In genomic region chr16:1626776-1627175, GRCh38 we compare ENCODE assay signal across 35 cellular contexts.
"Had no signal": no experiment of that assay in that cellular context is flagged by ENCODE, and none has a peak within 500 bp of the region (broad histone marks: within the 10 kb centered on the region; RNA-seq: fewer than 3 reads in every experiment).

No MANE protein-coding gene starts in this region.

- H3K9me3 ChIP-seq: ascending aorta, breast epithelium, esophagus muscularis mucosa, gastrocnemius medialis had no signal

- H3K27me3 Mint-ChIP-seq: activated B cell treated with CpG ODN at 0.5 μM for 24 hours; activated CD8-positive, alpha-beta T cell treated with anti-CD3 and anti-CD28 coated beads for 36 hours; activated naive CD4-positive, alpha-beta T cell treated with anti-CD3 and anti-CD28 coated beads, Interleukin-2, amount 10 ng/mL, durations not matched to agents 7 days and 5 days; activated naive CD8-positive, alpha-beta T cell treated with anti-CD3 and anti-CD28 coated beads, Interleukin-2, amount 10 ng/mL, durations not matched to agents 7 days and 5 days; brain; central memory CD8-positive, alpha-beta T cell; dendritic cell treated with granulocyte-macrophage colony-stimulating factor and Interleukin-4, amounts not matched to agents 40 ng/mL and 50 ng/mL, for 4 days; T-cell had no signal

- H3K27ac ChIP-seq: ascending aorta, breast epithelium, coronary artery, dorsolateral prefrontal cortex, esophagus muscularis mucosa, foreskin keratinocyte, gastrocnemius medialis, WERI-Rb-1 had no signal

- H3K4me1 ChIP-seq: ascending aorta, breast epithelium, foreskin keratinocyte had no signal

- H3K9me3 Mint-ChIP-seq: activated B cell treated with CpG ODN at 0.5 μM for 24 hours; activated CD8-positive, alpha-beta T cell treated with anti-CD3 and anti-CD28 coated beads for 36 hours; activated naive CD4-positive, alpha-beta T cell treated with anti-CD3 and anti-CD28 coated beads, Interleukin-2, amount 10 ng/mL, durations not matched to agents 7 days and 5 days; activated naive CD4-positive, alpha-beta T cell treated with anti-CD3 and anti-CD28 coated beads, Interleukin-2, amount 50 U/mL, for 72 hours; activated naive CD8-positive, alpha-beta T cell treated with anti-CD3 and anti-CD28 coated beads, Interleukin-2, amount 10 ng/mL, durations not matched to agents 7 days and 5 days; brain; central memory CD8-positive, alpha-beta T cell; dendritic cell treated with granulocyte-macrophage colony-stimulating factor and Interleukin-4, amounts not matched to agents 40 ng/mL and 50 ng/mL, for 4 days; endodermal cell; T-cell; T-helper 1 cell treated with Interleukin-12 subunit alpha and Interleukin-12 subunit beta and Interleukin-4 antibody, amounts not matched to agents 30 μg/mL and 1 μg/mL, for 36 hours; T-helper 2 cell treated with Interferon-gamma antibody and Interleukin-4, amounts not matched to agents 5 μg/mL and 100 μg/mL, for 36 hours had no signal

- DNase-seq: activated B cell treated with CpG ODN at 0.5 μM for 24 hours; activated CD4-positive, alpha-beta T cell treated with anti-CD3 and anti-CD28 coated beads for 48 hours; activated CD4-positive, alpha-beta T cell treated with anti-CD3 and anti-CD28 coated beads, Interleukin-2, amount 50 U/mL, for 1 hour; activated CD4-positive, alpha-beta T cell treated with anti-CD3 and anti-CD28 coated beads, Interleukin-2, amount 50 U/mL, for 48 hours; activated CD8-positive, alpha-beta memory T cell treated with anti-CD3 and anti-CD28 coated beads for 24 hours; activated CD8-positive, alpha-beta T cell treated with anti-CD3 and anti-CD28 coated beads for 36 hours; activated gamma-delta T cell; activated naive CD4-positive, alpha-beta T cell; activated naive CD4-positive, alpha-beta T cell treated with anti-CD3 and anti-CD28 coated beads, Interleukin-2, amount 10 ng/mL, durations not matched to agents 7 days and 5 days; activated naive CD8-positive, alpha-beta T cell treated with anti-CD3 and anti-CD28 coated beads, Interleukin-2, amount 10 ng/mL, durations not matched to agents 7 days and 5 days; activated T-cell treated with anti-CD3 and anti-CD28 coated beads, Interleukin-2, amount 50 U/mL, for 1 hour; activated T-cell treated with anti-CD3 and anti-CD28 coated beads, Interleukin-2, amount 50 U/mL, for 48 hours; dorsolateral prefrontal cortex; effector memory CD4-positive, alpha-beta T cell; endodermal cell; erythroblast; foreskin keratinocyte; gastrocnemius medialis; glutamatergic neuron; SW 1271; T-cell; T1000; WERI-Rb-1 had no signal

- H3K36me3 ChIP-seq: breast epithelium, cardiac muscle cell had no signal

- H3K4me1 Mint-ChIP-seq: activated naive CD4-positive, alpha-beta T cell treated with anti-CD3 and anti-CD28 coated beads, Interleukin-2, amount 10 ng/mL, durations not matched to agents 7 days and 5 days; brain; endodermal cell had no signal

- H3K4me3 ChIP-seq: ascending aorta, breast epithelium, cardiac muscle cell, coronary artery, dorsolateral prefrontal cortex, esophagus muscularis mucosa, gastrocnemius medialis had no signal

- H3K27ac Mint-ChIP-seq: activated B cell treated with CpG ODN at 0.5 μM for 24 hours; activated CD8-positive, alpha-beta T cell treated with anti-CD3 and anti-CD28 coated beads for 36 hours; activated naive CD8-positive, alpha-beta T cell treated with anti-CD3 and anti-CD28 coated beads, Interleukin-2, amount 10 ng/mL, durations not matched to agents 7 days and 5 days; dendritic cell treated with granulocyte-macrophage colony-stimulating factor and Interleukin-4, amounts not matched to agents 40 ng/mL and 50 ng/mL, for 4 days; endodermal cell; T-cell; T-helper 1 cell treated with Interleukin-12 subunit alpha and Interleukin-12 subunit beta and Interleukin-4 antibody, amounts not matched to agents 30 μg/mL and 1 μg/mL, for 36 hours; T-helper 2 cell treated with Interferon-gamma antibody and Interleukin-4, amounts not matched to agents 5 μg/mL and 100 μg/mL, for 36 hours had no signal

- H3K4me3 Mint-ChIP-seq: activated B cell treated with CpG ODN at 0.5 μM for 24 hours; activated CD8-positive, alpha-beta T cell treated with anti-CD3 and anti-CD28 coated beads for 36 hours; activated naive CD4-positive, alpha-beta T cell treated with anti-CD3 and anti-CD28 coated beads, Interleukin-2, amount 10 ng/mL, durations not matched to agents 7 days and 5 days; activated naive CD8-positive, alpha-beta T cell treated with anti-CD3 and anti-CD28 coated beads, Interleukin-2, amount 10 ng/mL, durations not matched to agents 7 days and 5 days; brain; central memory CD8-positive, alpha-beta T cell; dendritic cell treated with granulocyte-macrophage colony-stimulating factor and Interleukin-4, amounts not matched to agents 40 ng/mL and 50 ng/mL, for 4 days; endodermal cell; T-cell; T-helper 1 cell treated with Interleukin-12 subunit alpha and Interleukin-12 subunit beta and Interleukin-4 antibody, amounts not matched to agents 30 μg/mL and 1 μg/mL, for 36 hours; T-helper 2 cell treated with Interferon-gamma antibody and Interleukin-4, amounts not matched to agents 5 μg/mL and 100 μg/mL, for 36 hours had no signal

- H3K27me3 ChIP-seq: ascending aorta, breast epithelium, cardiac muscle cell, dorsolateral prefrontal cortex, esophagus muscularis mucosa, foreskin keratinocyte, gastrocnemius medialis had no signal

- ATAC-seq: activated CD4-positive, CD25-positive, alpha-beta regulatory T cell treated with anti-CD3 and anti-CD28 coated beads, Interleukin-2, amount 50 U/mL, for 24 hours; activated CD8-positive, alpha-beta T cell treated with anti-CD3 and anti-CD28 coated beads for 36 hours; activated naive CD4-positive, alpha-beta T cell treated with anti-CD3 and anti-CD28 coated beads, Interleukin-2, amount 50 U/mL, for 72 hours; foreskin keratinocyte; gastrocnemius medialis; T-cell had no signal
